ENCODE assay signal across 5 cellular contexts in the genomic region with DNA sequence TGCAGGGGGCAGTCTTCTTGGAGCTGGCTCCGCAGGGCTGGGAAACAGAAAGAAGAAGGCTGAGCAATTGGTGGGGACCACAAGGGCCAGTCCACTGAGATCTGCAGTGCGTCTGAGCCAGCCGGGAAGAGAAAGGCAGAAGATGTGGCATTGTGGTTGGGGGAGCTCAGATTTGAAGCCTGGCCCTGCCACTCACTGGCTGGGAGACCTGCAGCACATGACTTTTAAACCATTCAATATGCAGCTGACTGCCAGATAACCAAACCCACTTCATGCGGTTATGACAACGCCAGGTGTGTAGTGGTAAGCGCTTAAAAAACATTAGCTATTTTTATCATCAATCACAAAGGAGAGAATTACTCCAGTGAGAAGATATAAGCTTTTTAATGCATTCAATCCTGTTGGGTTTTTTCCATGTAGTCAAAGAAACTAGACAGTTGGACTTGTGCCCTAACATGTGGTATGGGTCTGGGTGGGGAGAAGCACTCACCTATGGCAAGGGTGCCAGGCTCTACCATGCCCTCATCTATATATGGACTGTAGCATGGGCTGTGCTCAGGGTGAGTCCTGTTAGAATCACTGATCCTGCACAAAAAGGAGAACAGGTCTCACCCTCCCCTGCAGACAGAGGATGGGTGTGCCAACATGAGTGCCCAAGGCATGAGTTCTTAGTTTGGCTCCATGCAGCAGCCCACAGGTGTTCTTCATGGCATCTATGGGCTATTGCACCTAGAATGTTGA. TPM values are rescaled to one million over a fixed set of nuclear protein-coding genes. Genes with fewer than 3 reads are reported as not detected.
"Had no signal": no experiment of that assay in that cellular context is flagged by ENCODE, and none has a peak within 500 bp of the region (broad histone marks: within the 10 kb centered on the region; RNA-seq: fewer than 3 reads in every experiment).

No MANE protein-coding gene starts in this region.

RNA-seq across cellular contexts. Expression of a gene that starts 14.1 kb away (rescaled TPM):
- total RNA-seq: H4, H7, HepG2, HFFc6, HT1080 had no signal
- polyA plus RNA-seq: HepG2 had no signal
